30 cellular contexts compared by ENCODE assay signal in genomic region chr18:79739440-79739778, GRCh38. TPM values are rescaled to one million over a fixed set of nuclear protein-coding genes. Genes with fewer than 3 reads are reported as not detected.
"Had no signal": no experiment of that assay in that cellular context is flagged by ENCODE, and none has a peak within 500 bp of the region (broad histone marks: within the 10 kb centered on the region; RNA-seq: fewer than 3 reads in every experiment).

No MANE protein-coding gene starts in this region.

- DNase-seq: activated B cell treated with CpG ODN at 0.5 μM for 24 hours; activated CD4-positive, alpha-beta memory T cell treated with anti-CD3 and anti-CD28 coated beads for 36 hours; activated CD4-positive, alpha-beta T cell treated with anti-CD3 and anti-CD28 coated beads for 4 hours; activated CD4-positive, alpha-beta T cell treated with anti-CD3 and anti-CD28 coated beads, Interleukin-2, amount 50 U/mL, for 1 hour; activated CD4-positive, CD25-positive, alpha-beta regulatory T cell treated with anti-CD3 and anti-CD28 coated beads, Interleukin-2, amount 50 U/mL, for 72 hours; activated naive CD4-positive, alpha-beta T cell treated with anti-CD3 and anti-CD28 coated beads, Interleukin-2, amount 10 ng/mL, durations not matched to agents 7 days and 5 days; activated naive CD8-positive, alpha-beta T cell treated with anti-CD3 and anti-CD28 coated beads, Interleukin-2, amount 50 U/mL, for 24 hours; activated T-cell treated with anti-CD3 and anti-CD28 coated beads for 4 hours; activated T-cell treated with anti-CD3 and anti-CD28 coated beads, Interleukin-2, amount 50 U/mL, for 4 hours; brain microvascular endothelial cell; MM.1S; MV-4-11; NCI-H1092; NCI-H1436 treated with DMSO at 0.1 percent for 48 hours; NCI-H1694 treated with DMSO at 0.1 percent for 48 hours; NCI-H2029; NCI-H345; NCI-H524 treated with DMSO at 0.1 percent for 48 hours; SIG-M5; SW 1271; T-helper 2 cell; T-helper 9 cell had no signal

- H3K4me1 Mint-ChIP-seq: activated naive CD4-positive, alpha-beta T cell treated with anti-CD3 and anti-CD28 coated beads, Interleukin-2, amount 10 ng/mL, durations not matched to agents 7 days and 5 days; activated naive CD8-positive, alpha-beta T cell treated with anti-CD3 and anti-CD28 coated beads, Interleukin-2, amount 50 U/mL, for 24 hours had no signal

- H3K27ac ChIP-seq: brain microvascular endothelial cell, KMS-11, VCaP had no signal

- H3K27ac Mint-ChIP-seq: activated B cell treated with CpG ODN at 0.5 μM for 24 hours; activated CD4-positive, alpha-beta memory T cell treated with anti-CD3 and anti-CD28 coated beads for 36 hours; activated naive CD4-positive, alpha-beta T cell treated with anti-CD3 and anti-CD28 coated beads, Interleukin-2, amount 10 ng/mL, durations not matched to agents 7 days and 5 days; activated naive CD8-positive, alpha-beta T cell; activated naive CD8-positive, alpha-beta T cell treated with anti-CD3 and anti-CD28 coated beads, Interleukin-2, amount 50 U/mL, for 24 hours; activated T-helper 1 cell treated with anti-CD3 and anti-CD28 coated beads, Interleukin-12 subunit alpha, Interleukin-12 subunit beta, Interleukin-2, Interleukin-4 antibody, amounts not matched to agents 30 ng/mL and 10 ng/mL and 1 ng/mL, durations not matched to agents 14 hours and 24 hours and 36 hours had no signal

- H3K4me3 Mint-ChIP-seq: activated B cell treated with CpG ODN at 0.5 μM for 24 hours; activated CD4-positive, alpha-beta memory T cell treated with anti-CD3 and anti-CD28 coated beads for 36 hours; activated naive CD4-positive, alpha-beta T cell treated with anti-CD3 and anti-CD28 coated beads, Interleukin-2, amount 10 ng/mL, durations not matched to agents 7 days and 5 days; activated naive CD8-positive, alpha-beta T cell; activated naive CD8-positive, alpha-beta T cell treated with anti-CD3 and anti-CD28 coated beads, Interleukin-2, amount 50 U/mL, for 24 hours; activated T-cell treated with anti-CD3 and anti-CD28 coated beads, Interleukin-2, amount 50 U/mL, for 4 hours; activated T-helper 1 cell treated with anti-CD3 and anti-CD28 coated beads, Interleukin-12 subunit alpha, Interleukin-12 subunit beta, Interleukin-2, Interleukin-4 antibody, amounts not matched to agents 30 ng/mL and 10 ng/mL and 1 ng/mL, durations not matched to agents 14 hours and 24 hours and 36 hours had no signal

- H3K9me3 Mint-ChIP-seq: activated B cell treated with CpG ODN at 0.5 μM for 24 hours; activated naive CD4-positive, alpha-beta T cell treated with anti-CD3 and anti-CD28 coated beads, Interleukin-2, amount 10 ng/mL, durations not matched to agents 7 days and 5 days; activated T-helper 1 cell treated with anti-CD3 and anti-CD28 coated beads, Interleukin-12 subunit alpha, Interleukin-12 subunit beta, Interleukin-2, Interleukin-4 antibody, amounts not matched to agents 30 ng/mL and 10 ng/mL and 1 ng/mL, durations not matched to agents 14 hours and 24 hours and 36 hours had no signal

- ATAC-seq: activated naive CD8-positive, alpha-beta T cell treated with anti-CD3 and anti-CD28 coated beads, Interleukin-2, amount 50 U/mL, for 24 hours; activated T-cell treated with anti-CD3 and anti-CD28 coated beads, Interleukin-2, amount 50 U/mL, for 4 hours; Panc1; SK-N-SH treated with all-trans-retinoic acid at 6 μM for 48 hours had no signal

- H3K27me3 ChIP-seq: brain microvascular endothelial cell had no signal

- H3K27me3 Mint-ChIP-seq: activated B cell treated with CpG ODN at 0.5 μM for 24 hours; activated CD4-positive, alpha-beta memory T cell treated with anti-CD3 and anti-CD28 coated beads for 36 hours; activated naive CD4-positive, alpha-beta T cell treated with anti-CD3 and anti-CD28 coated beads, Interleukin-2, amount 10 ng/mL, durations not matched to agents 7 days and 5 days; activated naive CD8-positive, alpha-beta T cell; activated naive CD8-positive, alpha-beta T cell treated with anti-CD3 and anti-CD28 coated beads, Interleukin-2, amount 50 U/mL, for 24 hours had no signal

RNA-seq across cellular contexts. Expression of gene KCNG2, which starts 58.3 kb away (rescaled TPM):
- total RNA-seq: activated B cell treated with CpG ODN at 0.5 μM for 24 hours; activated CD4-positive, alpha-beta memory T cell treated with anti-CD3 and anti-CD28 coated beads for 36 hours; activated T-cell treated with anti-CD3 and anti-CD28 coated beads, Interleukin-2, amount 50 U/mL, for 4 hours; activated T-helper 1 cell treated with anti-CD3 and anti-CD28 coated beads, Interleukin-12 subunit alpha, Interleukin-12 subunit beta, Interleukin-2, Interleukin-4 antibody, amounts not matched to agents 30 ng/mL and 10 ng/mL and 1 ng/mL, durations not matched to agents 14 hours and 24 hours and 36 hours; RPMI7951; SK-MEL-5 had no signal
